17 cellular contexts compared by ENCODE assay signal in the genomic region with DNA sequence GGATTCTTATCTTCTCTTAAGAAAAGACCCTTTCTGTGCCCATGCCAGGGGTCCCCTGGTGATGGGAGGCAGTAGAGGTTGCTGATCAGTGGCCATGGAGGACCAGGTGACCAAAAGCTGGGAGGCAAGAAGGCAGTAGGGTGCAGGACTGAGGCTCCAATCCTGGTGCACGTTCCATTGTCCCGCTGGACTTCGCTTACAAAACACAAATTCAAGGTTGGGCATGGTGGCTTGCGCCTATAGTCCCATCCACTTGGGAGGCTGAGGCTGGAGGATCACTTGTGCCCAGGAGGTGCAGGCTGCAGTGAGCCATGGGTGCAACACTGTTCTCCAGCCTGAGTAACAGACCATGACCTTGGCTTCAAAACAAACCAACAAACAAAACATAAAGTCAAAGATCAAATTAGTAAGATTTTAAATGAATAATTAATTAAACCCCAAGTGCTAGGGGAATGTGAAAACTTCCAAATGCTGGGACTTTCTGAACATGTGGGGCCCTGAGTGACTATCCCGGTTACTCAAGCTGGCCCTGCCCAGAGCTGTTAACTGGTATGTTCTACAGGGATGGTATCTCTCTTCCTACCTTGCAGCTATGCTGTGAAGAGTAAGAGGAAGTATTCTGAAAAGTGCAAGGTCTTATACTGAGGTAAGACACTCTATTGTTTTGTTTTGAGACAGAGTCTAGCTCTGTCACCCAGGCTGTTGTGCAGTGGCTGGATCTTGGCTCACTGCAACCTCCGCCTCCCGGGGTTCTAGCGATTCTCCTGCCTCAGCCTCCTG.
DNase-seq lines count a peak whose midpoint lies in the region; ATAC-seq, FAIRE-seq and TF ChIP-seq lines count a peak whose summit lies in the region.
"Had no signal": no experiment of that assay in that cellular context is flagged by ENCODE, and none has a peak within 500 bp of the region (broad histone marks: within the 10 kb centered on the region; RNA-seq: fewer than 3 reads in every experiment).

No MANE protein-coding gene starts in this region.

- no peak for FAIRE-seq in H1 (lab: Jason Lieb, UNC)
- FAIRE-seq: keratinocyte had no signal

- H3K56ac ChIP-seq in H1 (replicated peaks; ENCODE audit: insufficient read length, low read depth, low read length), result no peak overlapping the region

- TF ChIP-seq RAD21 in H1 (IDR thresholded peaks at IDR 0.05 in 1 of 2, conservative IDR thresholded peaks at IDR 0.05 in 1 of 2; ENCODE audit: low read depth in 2 of 2, low read length in 2 of 2), result no peak

- no peaks in the 10 kb centered on the region for H3K23me2 ChIP-seq in H1 (ENCODE audit: low read depth, low read length)

- no peaks in the 10 kb centered on the region for H3K9me3 Mint-ChIP-seq in activated CD4-positive, alpha-beta memory T cell treated with anti-CD3 and anti-CD28 coated beads, Interleukin-2, amount 10 ng/mL, durations not matched to agents 7 days and 5 days
- no peaks in the 10 kb centered on the region for H3K9me3 Mint-ChIP-seq in activated CD4-positive, alpha-beta memory T cell treated with anti-CD3 and anti-CD28 coated beads for 36 hours
- H3K9me3 Mint-ChIP-seq: stimulated activated naive CD8-positive, alpha-beta T cell treated with anti-CD3 and anti-CD28 coated beads, Interleukin-15, amount 100 ng/mL, for 72 hours had no signal

- 0 out of 2 replicates have a peak overlapping the region, but pooled peaks have one; percentile 44 for H2BK5ac ChIP-seq in H1 (ENCODE audit: low read depth, low read length)

- TF ChIP-seq CTCF in NB4 (IDR thresholded peaks at IDR 0.05; ENCODE audit: low read depth, low read length) (no peak), H1 (IDR thresholded peaks at IDR 0.05; ENCODE audit: control extremely low read depth in 1 of 3, insufficient read depth in 1 of 3, low read depth in 1 of 3, low read length in 3 of 3) (no peak), spleen (IDR thresholded peaks at IDR 0.05 in 8 of 11, conservative IDR thresholded peaks at IDR 0.05 in 3 of 11) (no peak)

- H3K36me3 ChIP-seq in H1 (ENCODE audit: control insufficient read depth in 2 of 4, insufficient read depth in 4 of 4, low read length in 3 of 4), result no peaks in the 10 kb centered on the region
- no peaks in the 10 kb centered on the region for H3K36me3 ChIP-seq in spleen
- H3K36me3 ChIP-seq: brain microvascular endothelial cell, heart right ventricle, SJSA1 had no signal

- H3K27me3 ChIP-seq in H1 (replicated peaks in 1 of 4; ENCODE audit: control insufficient read depth in 3 of 4, extremely low read depth in 1 of 4, insufficient read depth in 3 of 4, low read length in 3 of 4) (no peaks in the 10 kb centered on the region), spleen (replicated peaks in 1 of 7) (no peaks in the 10 kb centered on the region)
- H3K27me3 ChIP-seq: brain microvascular endothelial cell, SJSA1 had no signal

- intact Hi-C loops in activated CD4-positive, alpha-beta memory T cell treated with anti-CD3 and anti-CD28 coated beads for 36 hours (cut with micrococcal nuclease), result no loop called here
- intact Hi-C loops in spleen (cut with DNase I; ENCODE audit: low total_unique reads), result loop anchor here (10.0 kb wide), 1 partner anchor 53 kb away; no protein-coding TSS in a partner anchor

- ATAC-seq in GM18870 (IDR thresholded peaks at IDR 0.05; ENCODE audit: unreplicated experiment) (no peak), GM21723 (IDR thresholded peaks at IDR 0.05; ENCODE audit: unreplicated experiment) (no peak)
- ATAC-seq: stimulated activated naive CD8-positive, alpha-beta T cell treated with anti-CD3 and anti-CD28 coated beads, Interleukin-15, amount 100 ng/mL, for 72 hours had no signal

- no peak overlapping the region for H3K27ac ChIP-seq in H1 (ENCODE audit: low read depth, low read length)
- peak overlapping the region; percentile 5 to 96 (median 80) for H3K27ac ChIP-seq in spleen
- H3K27ac ChIP-seq: brain microvascular endothelial cell, SJSA1 had no signal

- no peak overlapping the region for H3K23ac ChIP-seq in H1 (ENCODE audit: insufficient read length)

- POLR2A ChIA-PET in activated CD4-positive, alpha-beta memory T cell treated with anti-CD3 and anti-CD28 coated beads, Interleukin-2, amount 10 ng/mL, durations not matched to agents 7 days and 5 days (lab: Charles Lee), result interaction anchor here (0.6 to 6.7 kb wide), 2 partner anchors 94 to 100 kb away, joined by 3 to 68 read pairs; partner anchors contain the start of gene MAP3K8
- POLR2A ChIA-PET in activated CD4-positive, alpha-beta memory T cell treated with anti-CD3 and anti-CD28 coated beads for 36 hours (lab: Charles Lee), result no interaction called here
- POLR2A ChIA-PET in H1 (lab: Charles Lee; ENCODE audit: partially characterized antibody), result no interaction called here

- no peak overlapping the region; the same call in 1 of the 2 replicates for H2BK15ac ChIP-seq in H1 (ENCODE audit: low read length)

- H3K4me1 Mint-ChIP-seq in activated CD4-positive, alpha-beta memory T cell treated with anti-CD3 and anti-CD28 coated beads, Interleukin-2, amount 10 ng/mL, durations not matched to agents 7 days and 5 days, result peaks cover 69% of the 10 kb centered on the region
- peaks cover 43% of the 10 kb centered on the region for H3K4me1 Mint-ChIP-seq in activated CD4-positive, alpha-beta memory T cell treated with anti-CD3 and anti-CD28 coated beads for 36 hours (ENCODE audit: low read depth)

- no peak overlapping the region for H3K4ac ChIP-seq in H1 (replicated peaks; ENCODE audit: insufficient read length, low read depth, low read length)

- H3K4me3 ChIP-seq in NB4 (ENCODE audit: low read depth, low read length) (no peak overlapping the region), H1 (ENCODE audit: extremely low read depth in 1 of 4, insufficient read depth in 2 of 4, low read depth in 3 of 4, low read length in 4 of 4) (no peak overlapping the region), spleen (no peak overlapping the region)
- H3K4me3 ChIP-seq: dorsolateral prefrontal cortex, heart right ventricle, SJSA1 had no signal

- H4K91ac ChIP-seq in H1 (replicated peaks; ENCODE audit: insufficient read length, low read length), result no peak overlapping the region

- TF ChIP-seq POLR2A in NB4 (IDR thresholded peaks at IDR 0.05; ENCODE audit: extremely low read depth, insufficient read length), result no peak
- no peak for TF ChIP-seq POLR2A in H1 (IDR thresholded peaks at IDR 0.05; ENCODE audit: control extremely low read depth in 1 of 2, low read depth in 2 of 2, low read length in 2 of 2)
- no peak for TF ChIP-seq POLR2A in spleen (IDR thresholded peaks at IDR 0.05)

- TF ChIP-seq EP300 in H1 (IDR thresholded peaks at IDR 0.05; ENCODE audit: borderline replicate concordance in 1 of 2, low read depth in 2 of 2, low read length in 2 of 2), result no peak

- H3K79me2 ChIP-seq in H1 (ENCODE audit: control insufficient read depth in 1 of 2, insufficient read depth in 2 of 2, low read length in 2 of 2), result no peaks in the 10 kb centered on the region

- no peak overlapping the region for H3K4me3 Mint-ChIP-seq in activated CD4-positive, alpha-beta memory T cell treated with anti-CD3 and anti-CD28 coated beads, Interleukin-2, amount 10 ng/mL, durations not matched to agents 7 days and 5 days
- no peak overlapping the region for H3K4me3 Mint-ChIP-seq in activated CD4-positive, alpha-beta memory T cell treated with anti-CD3 and anti-CD28 coated beads for 36 hours

- H3K27ac Mint-ChIP-seq in activated CD4-positive, alpha-beta memory T cell treated with anti-CD3 and anti-CD28 coated beads, Interleukin-2, amount 10 ng/mL, durations not matched to agents 7 days and 5 days, result peak overlapping the region; percentile 41
- H3K27ac Mint-ChIP-seq in activated CD4-positive, alpha-beta memory T cell treated with anti-CD3 and anti-CD28 coated beads for 36 hours, result no peak overlapping the region

- peaks cover 0 to 9% (median 2%) of the 10 kb centered on the region in 4 experiments; a peak in 5 of 7 replicates for H3K4me1 ChIP-seq in H1 (replicated peaks in 1 of 4; ENCODE audit: control insufficient read depth in 3 of 4, insufficient read depth in 4 of 4, low read length in 3 of 4)
- peaks cover 18 to 97% (median 70%) of the 10 kb centered on the region in 6 donors for H3K4me1 ChIP-seq in spleen
- H3K4me1 ChIP-seq: SJSA1 had no signal

- H3K27me3 Mint-ChIP-seq in activated CD4-positive, alpha-beta memory T cell treated with anti-CD3 and anti-CD28 coated beads, Interleukin-2, amount 10 ng/mL, durations not matched to agents 7 days and 5 days, result no peaks in the 10 kb centered on the region
- H3K27me3 Mint-ChIP-seq in activated CD4-positive, alpha-beta memory T cell treated with anti-CD3 and anti-CD28 coated beads for 36 hours, result no peaks in the 10 kb centered on the region
- H3K27me3 Mint-ChIP-seq: stimulated activated naive CD8-positive, alpha-beta T cell treated with anti-CD3 and anti-CD28 coated beads, Interleukin-15, amount 100 ng/mL, for 72 hours had no signal

- peak overlapping the region; percentile 80; the same call in 1 of the 2 replicates for H2BK12ac ChIP-seq in H1 (ENCODE audit: low read depth, low read length)

- 97% methylated on average over 8 of the region's 8 CpGs; no CpG with 5 or more reads in 1 of the 2 experiments for WGBS in H1 (ENCODE audit: extremely low coverage in 1 of 2, insufficient coverage in 1 of 2, insufficient read length in 1 of 2, insufficient replicate concordance in 2 of 2, low coverage in 1 of 2, low lambda C conversion rate in 2 of 2, missing lambda C conversion rate in 1 of 2), 2 experiments
- WGBS in spleen, 5 donors, result 79 to 90% (median 87%) methylated on average over 8 of the region's 8 CpGs

- DNase-seq in activated CD4-positive, alpha-beta memory T cell treated with anti-CD3 and anti-CD28 coated beads, Interleukin-2, amount 10 ng/mL, durations not matched to agents 7 days and 5 days, result no peak
- DNase-seq in activated CD4-positive, alpha-beta memory T cell treated with anti-CD3 and anti-CD28 coated beads for 36 hours, result no peak
- DNase-seq in NB4 (ENCODE audit: low read depth) (peak; percentile 43), H1 (ENCODE audit: low read depth in 1 of 2, low spot score in 2 of 2) (no peak), spleen (no peak), COLO829 (ENCODE audit: low spot score) (no peak)
- DNase-seq: activated gamma-delta T cell treated with Interleukin-2 at 50 U/mL for 16 hours; brain microvascular endothelial cell; dorsolateral prefrontal cortex; heart right ventricle; NCI-H1694; NCI-H446 treated with DMSO at 0.1 percent for 48 hours; stimulated activated naive CD8-positive, alpha-beta T cell treated with anti-CD3 and anti-CD28 coated beads, Interleukin-15, amount 100 ng/mL, for 72 hours had no signal

- H4K20me1 ChIP-seq in H1 (replicated peaks in 1 of 2; ENCODE audit: control insufficient read depth in 1 of 2, insufficient read depth in 2 of 2, low read length in 2 of 2), result no peaks in the 10 kb centered on the region

- no peaks in the 10 kb centered on the region for H3K36me3 Mint-ChIP-seq in activated CD4-positive, alpha-beta memory T cell treated with anti-CD3 and anti-CD28 coated beads, Interleukin-2, amount 10 ng/mL, durations not matched to agents 7 days and 5 days (ENCODE audit: low read depth)
- H3K36me3 Mint-ChIP-seq in activated CD4-positive, alpha-beta memory T cell treated with anti-CD3 and anti-CD28 coated beads for 36 hours, result no peaks in the 10 kb centered on the region

- H3K9ac ChIP-seq in H1 (replicated peaks in 1 of 4; ENCODE audit: extremely low read depth in 1 of 4, low read depth in 3 of 4, low read length in 3 of 4), result no peak overlapping the region

- H2BK120ac ChIP-seq in H1 (replicated peaks; ENCODE audit: low read depth, low read length), result no peak overlapping the region

- H3K14ac ChIP-seq in H1 (ENCODE audit: insufficient read length), result no peak overlapping the region

- CTCF ChIA-PET in activated CD4-positive, alpha-beta memory T cell treated with anti-CD3 and anti-CD28 coated beads, Interleukin-2, amount 10 ng/mL, durations not matched to agents 7 days and 5 days (lab: Charles Lee), result interaction anchor here (0.8 to 5.9 kb wide), 10 partner anchors 8 to 184 kb away, joined by 3 to 67 read pairs (median 6); partner anchors contain the start of gene MAP3K8
- CTCF ChIA-PET in activated CD4-positive, alpha-beta memory T cell treated with anti-CD3 and anti-CD28 coated beads for 36 hours (lab: Charles Lee), result interaction anchor here (0.9 to 7.0 kb wide), 6 partner anchors 22 to 138 kb away, joined by 3 to 76 read pairs (median 16); no protein-coding TSS in a partner anchor
- CTCF ChIA-PET in H1 (lab: Charles Lee; ENCODE audit: partially characterized antibody), result interaction anchor here (0.5 to 2.8 kb wide), 10 partner anchors 9 to 172 kb away, joined by 3 to 23 read pairs (median 6); no protein-coding TSS in a partner anchor

- H3K9me3 ChIP-seq in H1 (ENCODE audit: insufficient read depth in 2 of 2, low read depth in 1 of 2, low read length in 1 of 2) (no peaks in the 10 kb centered on the region), spleen (no peaks in the 10 kb centered on the region)
- H3K9me3 ChIP-seq: heart right ventricle, SJSA1 had no signal

- H2BK20ac ChIP-seq in H1 (ENCODE audit: low read length), result no peak overlapping the region

- no peak overlapping the region for H4K5ac ChIP-seq in H1 (ENCODE audit: insufficient read length, low read depth, low read length)

- no peak overlapping the region for H3K4me2 ChIP-seq in H1 (ENCODE audit: insufficient read depth in 1 of 2, low read depth in 2 of 2, low read length in 2 of 2)

- H2AFZ ChIP-seq in H1 (ENCODE audit: low read length), result no peak overlapping the region

- no peak overlapping the region for H2AK5ac ChIP-seq in H1 (ENCODE audit: low read depth, low read length)

- no peaks in the 10 kb centered on the region for H3K79me1 ChIP-seq in H1 (ENCODE audit: low read depth, low read length)

- H4K8ac ChIP-seq in H1 (ENCODE audit: extremely low read depth, insufficient read depth, low read length), result no peak overlapping the region

- H3K18ac ChIP-seq in H1 (ENCODE audit: extremely low read depth, low read length), result no peak overlapping the region; the same call in 1 of the 2 replicates
